Comparison of ENCODE assay signal across 1 cellular context in the genomic region with DNA sequence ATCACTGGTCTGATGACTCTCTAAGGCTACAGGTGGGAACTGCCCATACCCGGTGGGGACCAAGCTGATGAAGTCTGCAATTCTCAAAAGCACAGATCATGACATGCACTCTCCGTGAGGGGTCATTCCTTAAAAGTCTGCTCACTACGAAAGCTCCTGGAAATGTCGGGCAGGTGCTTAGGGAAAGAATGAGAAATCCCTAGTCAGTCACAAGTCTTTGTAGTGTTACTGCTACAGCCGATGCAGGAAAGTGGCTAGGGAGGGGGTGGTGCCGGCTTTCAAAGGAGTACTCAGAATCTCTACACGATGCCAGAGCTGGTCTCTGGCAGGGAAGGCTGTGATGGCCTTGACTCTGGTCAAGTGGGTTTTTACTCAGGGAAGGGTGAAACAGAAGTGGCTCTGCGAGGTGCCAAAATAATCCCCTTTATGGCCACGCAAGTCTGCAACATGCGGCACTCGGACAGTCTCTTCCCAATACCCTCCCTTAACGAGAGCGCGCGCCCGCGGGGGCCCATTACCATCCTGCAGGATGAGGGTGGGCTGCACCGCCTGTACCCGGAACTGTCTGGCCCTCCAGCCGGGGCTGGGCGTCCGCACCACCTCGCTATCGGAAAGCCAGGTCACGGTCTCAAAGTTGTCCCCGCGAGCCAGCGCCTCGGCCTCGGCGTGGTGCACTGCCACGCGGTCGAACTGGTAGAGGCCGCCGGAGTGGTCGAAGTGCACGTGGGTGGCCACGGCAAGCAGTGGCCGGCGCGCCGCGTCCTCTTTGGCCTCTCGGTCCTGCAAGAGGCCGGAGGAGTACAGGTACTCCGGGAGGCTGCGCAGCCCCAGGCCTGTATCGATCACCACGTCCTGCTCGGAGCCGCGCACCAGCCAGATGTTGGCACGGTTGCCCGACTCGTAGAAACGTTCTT.
TF ChIP-seq lines count a peak whose summit lies in the region.

No MANE protein-coding gene starts in this region.

TF ChIP-seq in K562, 482 proteins besides CTCF, POLR2A, EP300 and RAD21 (continues in another document):
- TF ChIP-seq KDM4B (IDR thresholded peaks at IDR 0.05; ENCODE audit: borderline replicate concordance in 2 of 2, low read depth in 1 of 2) (0 out of 4 replicates have a peak, but pooled peaks of 1 of the 2 experiments have one; percentile 58), NFE2 (IDR thresholded peaks at IDR 0.05; ENCODE audit: low read depth) (no peak), JUN (IDR thresholded peaks at IDR 0.05; ENCODE audit: borderline replicate concordance, low read depth, low read length) (no peak), JUN (CRISPR knock-in tag; IDR thresholded peaks at IDR 0.05; ENCODE audit: borderline replicate concordance) (peak; percentile 84), SRSF1 (IDR thresholded peaks at IDR 0.05; ENCODE audit: low read depth, low read length) (peak; percentile 17; the same call in 1 of the 2 replicates), SMARCB1 (IDR thresholded peaks at IDR 0.05; ENCODE audit: insufficient read length, low read depth) (no peak), TAF1 (IDR thresholded peaks at IDR 0.05; ENCODE audit: control insufficient read depth, extremely low read depth, insufficient read depth, low read length, severe bottlenecking) (no peak), TAF9B (IDR thresholded peaks at IDR 0.05; ENCODE audit: partially characterized antibody) (no peak), ZNF263 (CRISPR knock-in tag; IDR thresholded peaks at IDR 0.05; ENCODE audit: borderline replicate concordance) (peak; percentile 29), JUND (IDR thresholded peaks at IDR 0.05; ENCODE audit: borderline replicate concordance, low read depth, low read length) (no peak), JUND (tag; IDR thresholded peaks at IDR 0.05; ENCODE audit: borderline replicate concordance, low read depth, low read length) (no peak), ZNF12 (CRISPR knock-in tag; IDR thresholded peaks at IDR 0.05) (0 out of 2 replicates have a peak, but pooled peaks have one; percentile 65), SMAD4 (CRISPR knock-in tag; conservative IDR thresholded peaks at IDR 0.05) (no peak; the same call in 1 of the 2 replicates), NCOA4 (IDR thresholded peaks at IDR 0.05; ENCODE audit: partially characterized antibody) (no peak), ZNF707 (CRISPR knock-in tag; conservative IDR thresholded peaks at IDR 0.05) (0 out of 2 replicates have a peak, but pooled peaks have one; percentile 2), CBX3 (IDR thresholded peaks at IDR 0.05; ENCODE audit: borderline replicate concordance in 1 of 2, low read length in 2 of 2) (peak in 1 of 2 experiments; percentile 57; a peak in 1 of 3 replicates), ERF (CRISPR knock-in tag; IDR thresholded peaks at IDR 0.05) (0 out of 2 replicates have a peak, but pooled peaks have one; percentile 63), ZNF165 (CRISPR knock-in tag; IDR thresholded peaks at IDR 0.05; ENCODE audit: borderline replicate concordance) (0 out of 2 replicates have a peak, but pooled peaks have one; percentile 7), NRF1 (conservative IDR thresholded peaks at IDR 0.05 in 1 of 2, IDR thresholded peaks at IDR 0.05 in 1 of 2) (no peak)
- TF ChIP-seq, protein P1, sequence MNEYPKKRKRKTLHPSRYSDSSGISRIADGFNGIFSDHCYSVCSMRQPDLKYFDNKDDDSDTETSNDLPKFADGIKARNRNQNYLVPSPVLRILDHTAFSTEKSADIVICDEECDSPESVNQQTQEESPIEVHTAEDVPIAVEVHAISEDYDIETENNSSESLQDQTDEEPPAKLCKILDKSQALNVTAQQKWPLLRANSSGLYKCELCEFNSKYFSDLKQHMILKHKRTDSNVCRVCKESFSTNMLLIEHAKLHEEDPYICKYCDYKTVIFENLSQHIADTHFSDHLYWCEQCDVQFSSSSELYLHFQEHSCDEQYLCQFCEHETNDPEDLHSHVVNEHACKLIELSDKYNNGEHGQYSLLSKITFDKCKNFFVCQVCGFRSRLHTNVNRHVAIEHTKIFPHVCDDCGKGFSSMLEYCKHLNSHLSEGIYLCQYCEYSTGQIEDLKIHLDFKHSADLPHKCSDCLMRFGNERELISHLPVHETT (CRISPR knock-in tag; conservative IDR thresholded peaks at IDR 0.05 in 1 of 2, IDR thresholded peaks at IDR 0.05 in 1 of 2), result peak in 1 of 2 experiments; percentile 61; a peak in 2 of 4 replicates
- TF ChIP-seq, protein P2, sequence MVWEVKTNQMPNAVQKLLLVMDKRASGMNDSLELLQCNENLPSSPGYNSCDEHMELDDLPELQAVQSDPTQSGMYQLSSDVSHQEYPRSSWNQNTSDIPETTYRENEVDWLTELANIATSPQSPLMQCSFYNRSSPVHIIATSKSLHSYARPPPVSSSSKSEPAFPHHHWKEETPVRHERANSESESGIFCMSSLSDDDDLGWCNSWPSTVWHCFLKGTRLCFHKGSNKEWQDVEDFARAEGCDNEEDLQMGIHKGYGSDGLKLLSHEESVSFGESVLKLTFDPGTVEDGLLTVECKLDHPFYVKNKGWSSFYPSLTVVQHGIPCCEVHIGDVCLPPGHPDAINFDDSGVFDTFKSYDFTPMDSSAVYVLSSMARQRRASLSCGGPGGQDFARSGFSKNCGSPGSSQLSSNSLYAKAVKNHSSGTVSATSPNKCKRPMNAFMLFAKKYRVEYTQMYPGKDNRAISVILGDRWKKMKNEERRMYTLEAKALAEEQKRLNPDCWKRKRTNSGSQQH (CRISPR knock-in tag; IDR thresholded peaks at IDR 0.05), result no peak
- TF ChIP-seq, protein P3, sequence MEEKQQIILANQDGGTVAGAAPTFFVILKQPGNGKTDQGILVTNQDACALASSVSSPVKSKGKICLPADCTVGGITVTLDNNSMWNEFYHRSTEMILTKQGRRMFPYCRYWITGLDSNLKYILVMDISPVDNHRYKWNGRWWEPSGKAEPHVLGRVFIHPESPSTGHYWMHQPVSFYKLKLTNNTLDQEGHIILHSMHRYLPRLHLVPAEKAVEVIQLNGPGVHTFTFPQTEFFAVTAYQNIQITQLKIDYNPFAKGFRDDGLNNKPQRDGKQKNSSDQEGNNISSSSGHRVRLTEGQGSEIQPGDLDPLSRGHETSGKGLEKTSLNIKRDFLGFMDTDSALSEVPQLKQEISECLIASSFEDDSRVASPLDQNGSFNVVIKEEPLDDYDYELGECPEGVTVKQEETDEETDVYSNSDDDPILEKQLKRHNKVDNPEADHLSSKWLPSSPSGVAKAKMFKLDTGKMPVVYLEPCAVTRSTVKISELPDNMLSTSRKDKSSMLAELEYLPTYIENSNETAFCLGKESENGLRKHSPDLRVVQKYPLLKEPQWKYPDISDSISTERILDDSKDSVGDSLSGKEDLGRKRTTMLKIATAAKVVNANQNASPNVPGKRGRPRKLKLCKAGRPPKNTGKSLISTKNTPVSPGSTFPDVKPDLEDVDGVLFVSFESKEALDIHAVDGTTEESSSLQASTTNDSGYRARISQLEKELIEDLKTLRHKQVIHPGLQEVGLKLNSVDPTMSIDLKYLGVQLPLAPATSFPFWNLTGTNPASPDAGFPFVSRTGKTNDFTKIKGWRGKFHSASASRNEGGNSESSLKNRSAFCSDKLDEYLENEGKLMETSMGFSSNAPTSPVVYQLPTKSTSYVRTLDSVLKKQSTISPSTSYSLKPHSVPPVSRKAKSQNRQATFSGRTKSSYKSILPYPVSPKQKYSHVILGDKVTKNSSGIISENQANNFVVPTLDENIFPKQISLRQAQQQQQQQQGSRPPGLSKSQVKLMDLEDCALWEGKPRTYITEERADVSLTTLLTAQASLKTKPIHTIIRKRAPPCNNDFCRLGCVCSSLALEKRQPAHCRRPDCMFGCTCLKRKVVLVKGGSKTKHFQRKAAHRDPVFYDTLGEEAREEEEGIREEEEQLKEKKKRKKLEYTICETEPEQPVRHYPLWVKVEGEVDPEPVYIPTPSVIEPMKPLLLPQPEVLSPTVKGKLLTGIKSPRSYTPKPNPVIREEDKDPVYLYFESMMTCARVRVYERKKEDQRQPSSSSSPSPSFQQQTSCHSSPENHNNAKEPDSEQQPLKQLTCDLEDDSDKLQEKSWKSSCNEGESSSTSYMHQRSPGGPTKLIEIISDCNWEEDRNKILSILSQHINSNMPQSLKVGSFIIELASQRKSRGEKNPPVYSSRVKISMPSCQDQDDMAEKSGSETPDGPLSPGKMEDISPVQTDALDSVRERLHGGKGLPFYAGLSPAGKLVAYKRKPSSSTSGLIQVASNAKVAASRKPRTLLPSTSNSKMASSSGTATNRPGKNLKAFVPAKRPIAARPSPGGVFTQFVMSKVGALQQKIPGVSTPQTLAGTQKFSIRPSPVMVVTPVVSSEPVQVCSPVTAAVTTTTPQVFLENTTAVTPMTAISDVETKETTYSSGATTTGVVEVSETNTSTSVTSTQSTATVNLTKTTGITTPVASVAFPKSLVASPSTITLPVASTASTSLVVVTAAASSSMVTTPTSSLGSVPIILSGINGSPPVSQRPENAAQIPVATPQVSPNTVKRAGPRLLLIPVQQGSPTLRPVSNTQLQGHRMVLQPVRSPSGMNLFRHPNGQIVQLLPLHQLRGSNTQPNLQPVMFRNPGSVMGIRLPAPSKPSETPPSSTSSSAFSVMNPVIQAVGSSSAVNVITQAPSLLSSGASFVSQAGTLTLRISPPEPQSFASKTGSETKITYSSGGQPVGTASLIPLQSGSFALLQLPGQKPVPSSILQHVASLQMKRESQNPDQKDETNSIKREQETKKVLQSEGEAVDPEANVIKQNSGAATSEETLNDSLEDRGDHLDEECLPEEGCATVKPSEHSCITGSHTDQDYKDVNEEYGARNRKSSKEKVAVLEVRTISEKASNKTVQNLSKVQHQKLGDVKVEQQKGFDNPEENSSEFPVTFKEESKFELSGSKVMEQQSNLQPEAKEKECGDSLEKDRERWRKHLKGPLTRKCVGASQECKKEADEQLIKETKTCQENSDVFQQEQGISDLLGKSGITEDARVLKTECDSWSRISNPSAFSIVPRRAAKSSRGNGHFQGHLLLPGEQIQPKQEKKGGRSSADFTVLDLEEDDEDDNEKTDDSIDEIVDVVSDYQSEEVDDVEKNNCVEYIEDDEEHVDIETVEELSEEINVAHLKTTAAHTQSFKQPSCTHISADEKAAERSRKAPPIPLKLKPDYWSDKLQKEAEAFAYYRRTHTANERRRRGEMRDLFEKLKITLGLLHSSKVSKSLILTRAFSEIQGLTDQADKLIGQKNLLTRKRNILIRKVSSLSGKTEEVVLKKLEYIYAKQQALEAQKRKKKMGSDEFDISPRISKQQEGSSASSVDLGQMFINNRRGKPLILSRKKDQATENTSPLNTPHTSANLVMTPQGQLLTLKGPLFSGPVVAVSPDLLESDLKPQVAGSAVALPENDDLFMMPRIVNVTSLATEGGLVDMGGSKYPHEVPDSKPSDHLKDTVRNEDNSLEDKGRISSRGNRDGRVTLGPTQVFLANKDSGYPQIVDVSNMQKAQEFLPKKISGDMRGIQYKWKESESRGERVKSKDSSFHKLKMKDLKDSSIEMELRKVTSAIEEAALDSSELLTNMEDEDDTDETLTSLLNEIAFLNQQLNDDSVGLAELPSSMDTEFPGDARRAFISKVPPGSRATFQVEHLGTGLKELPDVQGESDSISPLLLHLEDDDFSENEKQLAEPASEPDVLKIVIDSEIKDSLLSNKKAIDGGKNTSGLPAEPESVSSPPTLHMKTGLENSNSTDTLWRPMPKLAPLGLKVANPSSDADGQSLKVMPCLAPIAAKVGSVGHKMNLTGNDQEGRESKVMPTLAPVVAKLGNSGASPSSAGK (IDR thresholded peaks at IDR 0.05), result peak; percentile 98
- TF ChIP-seq, protein P4, sequence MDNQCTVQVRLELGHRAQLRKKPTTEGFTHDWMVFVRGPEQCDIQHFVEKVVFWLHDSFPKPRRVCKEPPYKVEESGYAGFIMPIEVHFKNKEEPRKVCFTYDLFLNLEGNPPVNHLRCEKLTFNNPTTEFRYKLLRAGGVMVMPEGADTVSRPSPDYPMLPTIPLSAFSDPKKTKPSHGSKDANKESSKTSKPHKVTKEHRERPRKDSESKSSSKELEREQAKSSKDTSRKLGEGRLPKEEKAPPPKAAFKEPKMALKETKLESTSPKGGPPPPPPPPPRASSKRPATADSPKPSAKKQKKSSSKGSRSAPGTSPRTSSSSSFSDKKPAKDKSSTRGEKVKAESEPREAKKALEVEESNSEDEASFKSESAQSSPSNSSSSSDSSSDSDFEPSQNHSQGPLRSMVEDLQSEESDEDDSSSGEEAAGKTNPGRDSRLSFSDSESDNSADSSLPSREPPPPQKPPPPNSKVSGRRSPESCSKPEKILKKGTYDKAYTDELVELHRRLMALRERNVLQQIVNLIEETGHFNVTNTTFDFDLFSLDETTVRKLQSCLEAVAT (IDR thresholded peaks at IDR 0.05), result 0 out of 4 replicates have a peak, but pooled peaks of 1 of the 2 experiments have one; percentile 8
- TF ChIP-seq, protein P5, sequence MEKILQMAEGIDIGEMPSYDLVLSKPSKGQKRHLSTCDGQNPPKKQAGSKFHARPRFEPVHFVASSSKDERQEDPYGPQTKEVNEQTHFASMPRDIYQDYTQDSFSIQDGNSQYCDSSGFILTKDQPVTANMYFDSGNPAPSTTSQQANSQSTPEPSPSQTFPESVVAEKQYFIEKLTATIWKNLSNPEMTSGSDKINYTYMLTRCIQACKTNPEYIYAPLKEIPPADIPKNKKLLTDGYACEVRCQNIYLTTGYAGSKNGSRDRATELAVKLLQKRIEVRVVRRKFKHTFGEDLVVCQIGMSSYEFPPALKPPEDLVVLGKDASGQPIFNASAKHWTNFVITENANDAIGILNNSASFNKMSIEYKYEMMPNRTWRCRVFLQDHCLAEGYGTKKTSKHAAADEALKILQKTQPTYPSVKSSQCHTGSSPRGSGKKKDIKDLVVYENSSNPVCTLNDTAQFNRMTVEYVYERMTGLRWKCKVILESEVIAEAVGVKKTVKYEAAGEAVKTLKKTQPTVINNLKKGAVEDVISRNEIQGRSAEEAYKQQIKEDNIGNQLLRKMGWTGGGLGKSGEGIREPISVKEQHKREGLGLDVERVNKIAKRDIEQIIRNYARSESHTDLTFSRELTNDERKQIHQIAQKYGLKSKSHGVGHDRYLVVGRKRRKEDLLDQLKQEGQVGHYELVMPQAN (IDR thresholded peaks at IDR 0.05; ENCODE audit: borderline replicate concordance), result no peak
- TF ChIP-seq, protein P6, sequence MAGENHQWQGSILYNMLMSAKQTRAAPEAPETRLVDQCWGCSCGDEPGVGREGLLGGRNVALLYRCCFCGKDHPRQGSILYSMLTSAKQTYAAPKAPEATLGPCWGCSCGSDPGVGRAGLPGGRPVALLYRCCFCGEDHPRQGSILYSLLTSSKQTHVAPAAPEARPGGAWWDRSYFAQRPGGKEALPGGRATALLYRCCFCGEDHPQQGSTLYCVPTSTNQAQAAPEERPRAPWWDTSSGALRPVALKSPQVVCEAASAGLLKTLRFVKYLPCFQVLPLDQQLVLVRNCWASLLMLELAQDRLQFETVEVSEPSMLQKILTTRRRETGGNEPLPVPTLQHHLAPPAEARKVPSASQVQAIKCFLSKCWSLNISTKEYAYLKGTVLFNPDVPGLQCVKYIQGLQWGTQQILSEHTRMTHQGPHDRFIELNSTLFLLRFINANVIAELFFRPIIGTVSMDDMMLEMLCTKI (IDR thresholded peaks at IDR 0.05; ENCODE audit: partially characterized antibody), result no peak
- TF ChIP-seq, protein P7, sequence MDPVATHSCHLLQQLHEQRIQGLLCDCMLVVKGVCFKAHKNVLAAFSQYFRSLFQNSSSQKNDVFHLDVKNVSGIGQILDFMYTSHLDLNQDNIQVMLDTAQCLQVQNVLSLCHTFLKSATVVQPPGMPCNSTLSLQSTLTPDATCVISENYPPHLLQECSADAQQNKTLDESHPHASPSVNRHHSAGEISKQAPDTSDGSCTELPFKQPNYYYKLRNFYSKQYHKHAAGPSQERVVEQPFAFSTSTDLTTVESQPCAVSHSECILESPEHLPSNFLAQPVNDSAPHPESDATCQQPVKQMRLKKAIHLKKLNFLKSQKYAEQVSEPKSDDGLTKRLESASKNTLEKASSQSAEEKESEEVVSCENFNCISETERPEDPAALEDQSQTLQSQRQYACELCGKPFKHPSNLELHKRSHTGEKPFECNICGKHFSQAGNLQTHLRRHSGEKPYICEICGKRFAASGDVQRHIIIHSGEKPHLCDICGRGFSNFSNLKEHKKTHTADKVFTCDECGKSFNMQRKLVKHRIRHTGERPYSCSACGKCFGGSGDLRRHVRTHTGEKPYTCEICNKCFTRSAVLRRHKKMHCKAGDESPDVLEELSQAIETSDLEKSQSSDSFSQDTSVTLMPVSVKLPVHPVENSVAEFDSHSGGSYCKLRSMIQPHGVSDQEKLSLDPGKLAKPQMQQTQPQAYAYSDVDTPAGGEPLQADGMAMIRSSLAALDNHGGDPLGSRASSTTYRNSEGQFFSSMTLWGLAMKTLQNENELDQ (CRISPR knock-in tag; IDR thresholded peaks at IDR 0.05; ENCODE audit: borderline replicate concordance), result peak; percentile 93; the same call in 1 of the 2 replicates
